Comparison of ENCODE assay signal across 1 cellular context in the genomic region with DNA sequence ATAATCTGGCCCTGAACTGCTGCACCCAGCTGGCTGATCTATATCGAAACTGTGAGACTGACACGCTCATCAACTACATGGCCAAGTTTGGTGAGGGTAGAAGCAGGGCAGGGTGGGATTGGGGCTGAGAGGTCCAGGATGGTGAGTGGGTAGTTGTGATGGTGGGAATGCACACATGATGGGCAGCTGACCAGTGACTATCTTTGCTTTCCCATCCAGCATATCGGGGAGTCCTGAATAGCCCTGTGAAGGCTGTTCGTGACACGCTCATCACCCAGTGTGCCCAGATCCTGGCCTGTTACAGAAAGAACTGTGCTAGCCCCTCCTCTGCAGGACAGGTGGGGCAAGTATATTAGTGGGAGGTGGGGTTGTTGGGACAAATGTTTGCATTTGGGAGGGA.
TF ChIP-seq lines count a peak whose summit lies in the region.

No MANE protein-coding gene starts in this region.

TF ChIP-seq in GM12891, 5 proteins besides CTCF, POLR2A, EP300 and RAD21:
- TF ChIP-seq PAX5 (IDR thresholded peaks at IDR 0.05; ENCODE audit: insufficient read depth, low read length, severe bottlenecking) = no peak
- TF ChIP-seq POU2F2 (IDR thresholded peaks at IDR 0.05; ENCODE audit: low read depth, low read length) = no peak
- no peak for TF ChIP-seq SPI1 (IDR thresholded peaks at IDR 0.05; ENCODE audit: low read depth, low read length)
- no peak for TF ChIP-seq POLR2AphosphoS5 (IDR thresholded peaks at IDR 0.05; ENCODE audit: low read depth, low read length)
- no peak for TF ChIP-seq TAF1 (IDR thresholded peaks at IDR 0.05; ENCODE audit: low read depth, low read length)
TF ChIP-seq in GM12891: peak in this region for 0.
